ENCODE assay signal across 11 cellular contexts in genomic region chr16:86665319-86665675, GRCh38.
DNase-seq lines count a peak whose midpoint lies in the region; TF ChIP-seq lines count a peak whose summit lies in the region.
"Had no signal": no experiment of that assay in that cellular context is flagged by ENCODE, and none has a peak within 500 bp of the region (broad histone marks: within the 10 kb centered on the region; RNA-seq: fewer than 3 reads in every experiment).

No MANE protein-coding gene starts in this region.

- H3K27me3 ChIP-seq in MM.1S (replicated peaks; ENCODE audit: insufficient read depth, low read length) (peaks cover 20% of the 10 kb centered on the region), BE2C (peaks cover 13% of the 10 kb centered on the region)

- no peaks in the 10 kb centered on the region for H3K79me2 ChIP-seq in MM.1S (ENCODE audit: low read length)

- no peaks in the 10 kb centered on the region for H3F3A ChIP-seq in MM.1S (ENCODE audit: insufficient read depth, low read length)

- H3K4me1 ChIP-seq in HEK293 (ENCODE audit: control insufficient read depth, insufficient read depth, low read length) (no peaks in the 10 kb centered on the region), MM.1S (ENCODE audit: low read length) (no peaks in the 10 kb centered on the region), BE2C (no peaks in the 10 kb centered on the region)
- H3K4me1 ChIP-seq: HAP-1 had no signal

- CTCF ChIA-PET in HEK293 (lab: Yijun Ruan, JAX) (interaction anchor here (0.9 to 1.4 kb wide), 2 partner anchors 35 to 101 kb away, joined by 4 to 7 read pairs; no protein-coding TSS in a partner anchor), RWPE1 (lab: Yijun Ruan, JAX) (interaction anchor here (0.6 to 0.7 kb wide), 2 partner anchors 95 to 288 kb away, joined by 3 read pairs; no protein-coding TSS in a partner anchor)

- H3K9me3 ChIP-seq in HEK293 (ENCODE audit: control insufficient read depth, insufficient read depth, low read depth, low read length) = no peaks in the 10 kb centered on the region
- no peaks in the 10 kb centered on the region for H3K9me3 ChIP-seq in MM.1S (replicated peaks; ENCODE audit: insufficient read depth, low read length)
- no peaks in the 10 kb centered on the region for H3K9me3 ChIP-seq in BE2C
- H3K9me3 ChIP-seq: HAP-1 had no signal

- H3K9ac ChIP-seq in MM.1S (ENCODE audit: low read length) = no peak overlapping the region

- H3K4me3 ChIP-seq in HEK293 (ENCODE audit: low read depth, low read length) (no peak overlapping the region), MM.1S (ENCODE audit: low read length) (no peak overlapping the region), BE2C (ENCODE audit: low read depth, low read length) (no peak overlapping the region)
- H3K4me3 ChIP-seq: HAP-1 had no signal

- no peaks in the 10 kb centered on the region for H4K20me1 ChIP-seq in MM.1S (ENCODE audit: insufficient read depth, low read length)

- TF ChIP-seq CTCF in HEK293 (tag by site-specific recombination; IDR thresholded peaks at IDR 0.05) (no peak), RWPE1 (conservative IDR thresholded peaks at IDR 0.05; ENCODE audit: low read depth) (no peak), MM.1S (IDR thresholded peaks at IDR 0.05; ENCODE audit: low read length) (no peak), BE2C (IDR thresholded peaks at IDR 0.05; ENCODE audit: low read depth, low read length) (no peak)

- H3K36me3 ChIP-seq in HEK293 (ENCODE audit: control insufficient read depth in 2 of 2, insufficient read depth in 1 of 2, low read length in 2 of 2) (no peaks in the 10 kb centered on the region), MM.1S (replicated peaks; ENCODE audit: insufficient read depth, low read length) (no peaks in the 10 kb centered on the region), BE2C (no peaks in the 10 kb centered on the region)
- H3K36me3 ChIP-seq: HAP-1 had no signal

- H3K27ac ChIP-seq in HEK293 (ENCODE audit: extremely low read depth, low read depth, low read length) (no peak overlapping the region), RWPE1 (peak overlapping the region; percentile 98), MM.1S (ENCODE audit: low read length) (no peak overlapping the region)

- H3K9me2 ChIP-seq in MM.1S (replicated peaks; ENCODE audit: insufficient read depth, low read length) = no peaks in the 10 kb centered on the region

- POLR2A ChIA-PET in HEK293 (lab: Yijun Ruan, JAX) (no interaction called here), RWPE1 (lab: Yijun Ruan, JAX; ENCODE audit: low non-redundant PET) (no interaction called here)

- DNase-seq in EH (ENCODE audit: low read depth) = peak; percentile 90
- DNase-seq in RWPE1 (ENCODE audit: low spot score) = no peak
- DNase-seq in iris pigment epithelial cell (ENCODE audit: low read depth) = peak; percentile 80
- DNase-seq in MM.1S = no peak
- no peak for DNase-seq in SW 1271 (lab: John Stamatoyannopoulos, UW)
- DNase-seq in stimulated activated CD4-positive, alpha-beta T cell treated with anti-CD3 and anti-CD28 coated beads, Interleukin-15, amount 100 ng/mL, for 24 hours = no peak
- DNase-seq in BE2C = no peak
- DNase-seq: GF-D8, SIG-M5 had no signal

- no peak overlapping the region for H2AFZ ChIP-seq in MM.1S (ENCODE audit: low read length)

- no peak overlapping the region for H3K4me2 ChIP-seq in MM.1S (ENCODE audit: low read depth, low read length)

TF ChIP-seq in HEK293, 187 proteins besides CTCF, POLR2A, EP300 and RAD21:
- TF ChIP-seq PRDM1 (tag by site-specific recombination; IDR thresholded peaks at IDR 0.05) (no peak), ZNF112 (tag by site-specific recombination; IDR thresholded peaks at IDR 0.05) (peak; percentile 71)

Comparison
In these comparisons a context has a peak if more than half of its experiments do, and no peak if none do; other contexts are left out.
1. DNase-seq: peak in EH (single experiment) and iris pigment epithelial cell (single experiment); none in RWPE1 (single experiment), MM.1S (single experiment), SW 1271 (0 of 2), stimulated activated CD4-positive, alpha-beta T cell treated with anti-CD3 and anti-CD28 coated beads, Interleukin-15, amount 100 ng/mL, for 24 hours (single experiment) and BE2C (single experiment).